9 cellular contexts compared by ENCODE assay signal in the genomic region with DNA sequence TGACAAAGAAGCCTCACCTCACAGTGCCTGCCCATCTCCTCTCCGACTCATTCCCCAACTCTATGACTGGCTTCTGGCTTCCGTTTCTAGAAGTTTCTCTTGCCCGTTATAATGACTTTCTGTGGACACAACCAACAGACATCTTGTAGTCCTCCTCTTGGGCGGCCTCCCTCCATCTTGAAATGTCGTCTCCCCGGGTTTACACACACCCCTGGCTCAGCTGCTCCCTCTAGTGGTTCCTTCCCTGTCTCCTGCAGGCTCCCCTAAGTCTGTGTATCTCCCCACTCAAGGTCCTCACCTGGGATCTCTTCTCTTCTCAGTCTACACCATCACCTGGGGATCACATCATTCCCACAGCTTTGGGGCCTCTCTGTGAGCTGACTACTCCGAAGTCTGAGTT.
DNase-seq lines count a peak whose midpoint lies in the region; ATAC-seq lines count a peak whose summit lies in the region.
"Had no signal": no experiment of that assay in that cellular context is flagged by ENCODE, and none has a peak within 500 bp of the region (broad histone marks: within the 10 kb centered on the region; RNA-seq: fewer than 3 reads in every experiment).

No MANE protein-coding gene starts in this region.

- H3K4me3 ChIP-seq in iPS DF 6.9 (ENCODE audit: low read length), result no peak overlapping the region
- H3K4me3 ChIP-seq: SJSA1 had no signal

- H3K27ac ChIP-seq in iPS DF 6.9 (ENCODE audit: low read length), result no peak overlapping the region
- H3K27ac ChIP-seq: SJSA1 had no signal

- no peaks in the 10 kb centered on the region for H3K9me3 ChIP-seq in iPS DF 6.9 (ENCODE audit: control insufficient read depth, insufficient read depth, low read length)
- H3K9me3 ChIP-seq: SJSA1 had no signal

- no peaks in the 10 kb centered on the region for H3K4me1 ChIP-seq in iPS DF 6.9 (ENCODE audit: control insufficient read depth, insufficient read depth, low read length)
- H3K4me1 ChIP-seq: SJSA1 had no signal

- DNase-seq in Daoy (ENCODE audit: low read depth) (peak; percentile 66), T1000 (lab: John Stamatoyannopoulos, UW) (peak; percentile 93), iPS DF 6.9 (ENCODE audit: low read depth, low spot score) (peak; percentile 58), SKM-1 treated with dmso at 0.1 percent for 144 hours (lab: John Stamatoyannopoulos, UW; ENCODE audit: unreplicated experiment) (no peak), NCI-H2029 (lab: John Stamatoyannopoulos, UW) (no peak)
- DNase-seq in central memory CD4-positive, alpha-beta T cell, result no peak

- no CpG with 5 or more reads among the region's 7 CpGs for WGBS in iPS DF 6.9 (ENCODE audit: insufficient coverage, insufficient read length)

- ATAC-seq in GM19397 (IDR thresholded peaks at IDR 0.05; ENCODE audit: unreplicated experiment) (peak; percentile 75), HG03432 (IDR thresholded peaks at IDR 0.05; ENCODE audit: unreplicated experiment) (peak; percentile 95)

- no peaks in the 10 kb centered on the region for H3K36me3 ChIP-seq in iPS DF 6.9 (ENCODE audit: control insufficient read depth, insufficient read depth, low read length)
- H3K36me3 ChIP-seq: SJSA1 had no signal

- no peaks in the 10 kb centered on the region for H3K27me3 ChIP-seq in iPS DF 6.9 (ENCODE audit: control insufficient read depth, insufficient read depth, low read length)
- H3K27me3 ChIP-seq: SJSA1 had no signal

Comparison
In these comparisons a context has a peak if more than half of its experiments do, and no peak if none do; other contexts are left out.
1. DNase-seq: peak in Daoy (single experiment), T1000 (single experiment) and iPS DF 6.9 (single experiment); none in SKM-1 treated with dmso at 0.1 percent for 144 hours (single experiment), central memory CD4-positive, alpha-beta T cell (single experiment) and NCI-H2029 (single experiment).